9 cellular contexts compared by ENCODE assay signal in genomic region chr19:16051254-16052025, GRCh38. TPM values are rescaled to one million over a fixed set of nuclear protein-coding genes. Genes with fewer than 3 reads are reported as not detected.
DNase-seq lines count a peak whose midpoint lies in the region; ATAC-seq and TF ChIP-seq lines count a peak whose summit lies in the region.
"Had no signal": no experiment of that assay in that cellular context is flagged by ENCODE, and none has a peak within 500 bp of the region (broad histone marks: within the 10 kb centered on the region; RNA-seq: fewer than 3 reads in every experiment).

No MANE protein-coding gene starts in this region.

- peaks cover 0 to 17% (median 4%) of the 10 kb centered on the region in 4 donors for H3K4me1 Mint-ChIP-seq in CD4-positive, CD25-positive, alpha-beta regulatory T cell
- H3K4me1 Mint-ChIP-seq in activated CD4-positive, alpha-beta memory T cell treated with anti-CD3 and anti-CD28 coated beads for 36 hours (ENCODE audit: low read depth), result peaks cover 6% of the 10 kb centered on the region

- peak overlapping the region in 2 of 3 donors; percentile 48 to 84 for H3K27ac Mint-ChIP-seq in CD4-positive, CD25-positive, alpha-beta regulatory T cell
- H3K27ac Mint-ChIP-seq in activated CD4-positive, alpha-beta memory T cell treated with anti-CD3 and anti-CD28 coated beads for 36 hours, result no peak overlapping the region

- POLR2A ChIA-PET in HEK293T (lab: Yijun Ruan, JAX), result no interaction called here
- POLR2A ChIA-PET in activated CD4-positive, alpha-beta memory T cell treated with anti-CD3 and anti-CD28 coated beads for 36 hours (lab: Charles Lee), result no interaction called here

- H3K27me3 Mint-ChIP-seq in CD4-positive, CD25-positive, alpha-beta regulatory T cell, result peaks cover 15% of the 10 kb centered on the region
- H3K27me3 Mint-ChIP-seq in activated CD4-positive, alpha-beta memory T cell treated with anti-CD3 and anti-CD28 coated beads for 36 hours, result no peaks in the 10 kb centered on the region

- no peaks in the 10 kb centered on the region for H3K4me1 ChIP-seq in CD4-positive, CD25-positive, alpha-beta regulatory T cell (ENCODE audit: control insufficient read depth, insufficient read depth, low read length, poor library complexity, severe bottlenecking)

- H3K9me3 ChIP-seq in CD4-positive, CD25-positive, alpha-beta regulatory T cell (ENCODE audit: control insufficient read depth in 2 of 2, low read length in 2 of 2), result peaks cover 0 to 3% of the 10 kb centered on the region in 2 experiments
- H3K9me3 ChIP-seq: ovary had no signal

- CTCF ChIA-PET in HEK293T (lab: Yijun Ruan, JAX), result no interaction called here
- CTCF ChIA-PET in activated CD4-positive, alpha-beta memory T cell treated with anti-CD3 and anti-CD28 coated beads for 36 hours (lab: Charles Lee), result interaction anchor here (0.7 to 4.4 kb wide), 4 partner anchors 10 to 132 kb away, joined by 3 to 27 read pairs (median 8); no protein-coding TSS in a partner anchor

- H3K4me3 ChIP-seq in CD4-positive, CD25-positive, alpha-beta regulatory T cell (ENCODE audit: low read depth, low read length), result no peak overlapping the region
- H3K4me3 ChIP-seq: ovary had no signal

- peak; percentile 22 to 74 (median 60) for DNase-seq in CD4-positive, CD25-positive, alpha-beta regulatory T cell
- DNase-seq in HEK293T (ENCODE audit: extremely low spot score) (no peak), left cardiac atrium (no peak), hepatic stellate cell (ENCODE audit: low spot score) (no peak), NCI-H1105 treated with DMSO at 0.1 percent for 48 hours (lab: John Stamatoyannopoulos, UW) (no peak), NCI-H2171 treated with DMSO at 0.1 percent for 48 hours (lab: John Stamatoyannopoulos, UW) (no peak), amniotic stem cell (lab: John Stamatoyannopoulos, UW) (no peak)
- DNase-seq in activated CD4-positive, alpha-beta memory T cell treated with anti-CD3 and anti-CD28 coated beads for 36 hours, result peak; percentile 62
- DNase-seq: ovary had no signal

- intact Hi-C loops in activated CD4-positive, alpha-beta memory T cell treated with anti-CD3 and anti-CD28 coated beads for 36 hours (cut with micrococcal nuclease), result no loop called here
- intact Hi-C loops in left cardiac atrium (cut with DNase I), result no loop called here

- no peaks in the 10 kb centered on the region for H3K36me3 Mint-ChIP-seq in CD4-positive, CD25-positive, alpha-beta regulatory T cell
- no peaks in the 10 kb centered on the region for H3K36me3 Mint-ChIP-seq in activated CD4-positive, alpha-beta memory T cell treated with anti-CD3 and anti-CD28 coated beads for 36 hours

- no peak overlapping the region for H3K4me3 Mint-ChIP-seq in CD4-positive, CD25-positive, alpha-beta regulatory T cell
- no peak overlapping the region for H3K4me3 Mint-ChIP-seq in activated CD4-positive, alpha-beta memory T cell treated with anti-CD3 and anti-CD28 coated beads for 36 hours

- no peak overlapping the region for H3K27ac ChIP-seq in CD4-positive, CD25-positive, alpha-beta regulatory T cell (ENCODE audit: insufficient read depth, low read length, poor library complexity, severe bottlenecking)
- H3K27ac ChIP-seq: ovary had no signal

- H3K27me3 ChIP-seq in CD4-positive, CD25-positive, alpha-beta regulatory T cell (ENCODE audit: control insufficient read depth, insufficient read depth, low read length), result peaks cover 3% of the 10 kb centered on the region
- H3K27me3 ChIP-seq: ovary had no signal

- H3K36me3 ChIP-seq in CD4-positive, CD25-positive, alpha-beta regulatory T cell (ENCODE audit: control insufficient read depth, insufficient read depth, low read length), result no peaks in the 10 kb centered on the region
- H3K36me3 ChIP-seq: ovary had no signal

- peak; percentile 95 for ATAC-seq in CD4-positive, CD25-positive, alpha-beta regulatory T cell (ENCODE audit: low read depth in 2 of 2)
- peak; percentile 50 to 66 for ATAC-seq in left cardiac atrium

- H3K9me3 Mint-ChIP-seq in CD4-positive, CD25-positive, alpha-beta regulatory T cell, result peaks cover 0 to 5% (median 0%) of the 10 kb centered on the region in 7 donors
- peaks cover 8% of the 10 kb centered on the region for H3K9me3 Mint-ChIP-seq in activated CD4-positive, alpha-beta memory T cell treated with anti-CD3 and anti-CD28 coated beads for 36 hours

TF ChIP-seq in HEK293T, 16 proteins besides CTCF, POLR2A, EP300 and RAD21:
- TF ChIP-seq SP1 (IDR thresholded peaks at IDR 0.05) (no peak), PKNOX1 (IDR thresholded peaks at IDR 0.05) (peak; percentile 20; the same call in 1 of the 2 replicates)

RNA-seq across cellular contexts. Expression of gene TPM4, which starts 24.9 kb away (rescaled TPM):
- total RNA-seq in CD4-positive, CD25-positive, alpha-beta regulatory T cell, result 305 TPM
- polyA plus RNA-seq in CD4-positive, CD25-positive, alpha-beta regulatory T cell, result 100 to 1,000 TPM; 109 to 163 (median 131) TPM
- 100 to 1,000 TPM; 497 to 515 TPM for total RNA-seq in activated CD4-positive, alpha-beta memory T cell treated with anti-CD3 and anti-CD28 coated beads for 36 hours
- 100 to 1,000 TPM; 183 to 310 TPM for total RNA-seq in left cardiac atrium

Comparison
In these comparisons a context has a peak if more than half of its experiments do, and no peak if none do; other contexts are left out.
1. DNase-seq: peak in CD4-positive, CD25-positive, alpha-beta regulatory T cell (3 of 3) and activated CD4-positive, alpha-beta memory T cell treated with anti-CD3 and anti-CD28 coated beads for 36 hours (single experiment); none in HEK293T (single experiment), left cardiac atrium (single experiment), hepatic stellate cell (single experiment), NCI-H1105 treated with DMSO at 0.1 percent for 48 hours (single experiment), NCI-H2171 treated with DMSO at 0.1 percent for 48 hours (single experiment) and amniotic stem cell (single experiment).